Comparison of ENCODE assay signal across 6 cellular contexts in genomic region chr19:37353968-37354367, GRCh38.
"Had no signal": no experiment of that assay in that cellular context is flagged by ENCODE, and none has a peak within 500 bp of the region (broad histone marks: within the 10 kb centered on the region; RNA-seq: fewer than 3 reads in every experiment).

No MANE protein-coding gene starts in this region.

- FAIRE-seq: HTR-8/SVneo had no signal

- H3K4me2 ChIP-seq: KMS-11 had no signal

- DNase-seq: IMR-90, KBM-7, KG1 had no signal

- H3K27ac ChIP-seq: HL-60, KMS-11 had no signal

- H3K9ac ChIP-seq: KMS-11 had no signal
